ENCODE assay signal across 8 cellular contexts in the genomic region with DNA sequence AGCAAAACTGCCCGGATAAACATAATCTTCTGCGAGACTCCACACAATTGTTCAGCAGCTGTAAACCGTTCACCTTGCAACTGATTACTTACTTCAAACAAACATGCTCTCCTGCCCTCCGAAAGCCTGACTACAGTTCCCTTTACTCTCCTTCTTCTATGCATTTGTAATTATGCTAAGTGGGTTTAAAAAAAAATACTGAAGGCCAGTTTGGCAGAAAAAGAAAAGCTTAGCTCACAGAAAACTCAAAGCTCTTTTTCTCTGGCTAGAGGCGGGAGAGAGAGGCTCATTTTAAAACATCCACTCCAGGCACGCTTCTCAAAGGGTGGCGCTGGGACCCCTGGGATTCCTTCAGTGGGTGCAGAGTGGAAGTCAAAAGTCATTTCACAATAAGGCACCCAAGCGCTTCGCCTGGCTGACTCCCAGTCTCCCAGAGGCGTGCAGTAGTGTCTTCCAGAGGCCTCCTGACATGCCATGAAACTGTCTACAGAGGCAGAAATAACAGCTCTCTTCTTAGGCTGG. TPM values are rescaled to one million over a fixed set of nuclear protein-coding genes. Genes with fewer than 3 reads are reported as not detected.
DNase-seq lines count a peak whose midpoint lies in the region; ATAC-seq and TF ChIP-seq lines count a peak whose summit lies in the region.

No MANE protein-coding gene starts in this region.

- CTCF ChIA-PET in activated B cell treated with CpG ODN at 0.5 μM for 24 hours (lab: Charles Lee), result no interaction called here

- H3K4me3 ChIP-seq in GM08714 (ENCODE audit: low read length), result peak overlapping the region; percentile 80

- POLR2A ChIA-PET in activated B cell treated with CpG ODN at 0.5 μM for 24 hours (lab: Charles Lee), result no interaction called here

- TF ChIP-seq CTCF in activated B cell treated with CpG ODN at 0.5 μM for 24 hours (IDR thresholded peaks at IDR 0.05), result no peak

- intact Hi-C loops in activated B cell treated with CpG ODN at 0.5 μM for 24 hours (cut with micrococcal nuclease), result loop anchor here (5.0 kb wide), 1 partner anchor 33 kb away; no protein-coding TSS in a partner anchor

- ATAC-seq in activated B cell treated with CpG ODN at 0.5 μM for 24 hours (ENCODE audit: low read depth) (no peak), HG02973 (IDR thresholded peaks at IDR 0.05; ENCODE audit: unreplicated experiment) (no peak), GM18519 (IDR thresholded peaks at IDR 0.05; ENCODE audit: low FRiP score, unreplicated experiment) (no peak), HG03108 (IDR thresholded peaks at IDR 0.05; ENCODE audit: unreplicated experiment) (no peak)

- peaks cover 17% of the 10 kb centered on the region for H3K36me3 Mint-ChIP-seq in activated B cell treated with CpG ODN at 0.5 μM for 24 hours (ENCODE audit: low read depth)

- H3K4me3 Mint-ChIP-seq in activated B cell treated with CpG ODN at 0.5 μM for 24 hours, result peak overlapping the region; percentile 82

- no peaks in the 10 kb centered on the region for H3K27me3 Mint-ChIP-seq in activated B cell treated with CpG ODN at 0.5 μM for 24 hours

- DNase-seq in activated B cell treated with CpG ODN at 0.5 μM for 24 hours (no peak), glomerular visceral epithelial cell (ENCODE audit: extremely low spot score) (peak; percentile 66), pons (ENCODE audit: low spot score) (peak; percentile 74), activated gamma-delta T cell (lab: John Stamatoyannopoulos, UW) (no peak)

- peaks cover 33% of the 10 kb centered on the region for H3K4me1 Mint-ChIP-seq in activated B cell treated with CpG ODN at 0.5 μM for 24 hours

- H3K9me3 Mint-ChIP-seq in activated B cell treated with CpG ODN at 0.5 μM for 24 hours, result no peaks in the 10 kb centered on the region

- H3K27ac Mint-ChIP-seq in activated B cell treated with CpG ODN at 0.5 μM for 24 hours, result peak overlapping the region; percentile 74

RNA-seq across cellular contexts. Expression of gene DHRSX, which starts 1.9 kb away (rescaled TPM):
- total RNA-seq in activated B cell treated with CpG ODN at 0.5 μM for 24 hours, result 23.2 and 28.3 TPM in 2 replicates

RNA-seq across cellular contexts. Expression of gene ZBED1, which starts 1.9 kb away (rescaled TPM):
- 49.5 and 50.1 TPM in 2 replicates for total RNA-seq in activated B cell treated with CpG ODN at 0.5 μM for 24 hours

Comparison
In these comparisons a context has a peak if more than half of its experiments do, and no peak if none do; other contexts are left out.
1. DNase-seq: peak in glomerular visceral epithelial cell (single experiment) and pons (single experiment); none in activated B cell treated with CpG ODN at 0.5 μM for 24 hours (single experiment) and activated gamma-delta T cell (single experiment).